In genomic region chrX:115522955-115523354, GRCh38 we compare ENCODE assay signal across 23 cellular contexts.
"Had no signal": no experiment of that assay in that cellular context is flagged by ENCODE, and none has a peak within 500 bp of the region (broad histone marks: within the 10 kb centered on the region; RNA-seq: fewer than 3 reads in every experiment).

No MANE protein-coding gene starts in this region.

- H3K9ac ChIP-seq: neural progenitor cell had no signal

- H3K36me3 ChIP-seq: left ventricle myocardium inferior, neural progenitor cell, neutrophil, right atrium auricular region, right lobe of liver, tibial nerve, uterus had no signal

- H3K4me1 ChIP-seq: left ventricle myocardium inferior, neural progenitor cell, right atrium auricular region, right lobe of liver, tibial nerve, uterus had no signal

- H3K4me3 ChIP-seq: left ventricle myocardium inferior, lung, neural progenitor cell, right atrium auricular region, right lobe of liver, smooth muscle cell, tibial nerve, uterus had no signal

- H3K4me2 ChIP-seq: neural progenitor cell, smooth muscle cell had no signal

- H3K9me3 ChIP-seq: left ventricle myocardium inferior, neutrophil, right atrium auricular region, right lobe of liver, tibial nerve, uterus had no signal

- DNase-seq: islet precursor cell; left ventricle myocardium inferior; mesendoderm; naive B cell; natural killer cell; nephron progenitor cell; occipital lobe; right lobe of liver; stimulated activated CD4-positive, alpha-beta T cell treated with anti-CD3 and anti-CD28 coated beads, Interleukin-1b, Interleukin-23, amount 100 ng/mL, for 48 hours; stimulated activated CD4-positive, alpha-beta T cell treated with anti-CD3 and anti-CD28 coated beads, Interleukin-2, amount 100 ng/mL, for 48 hours; stimulated activated CD4-positive, alpha-beta T cell treated with anti-CD3 and anti-CD28 coated beads, Interleukin-4, amount 100 ng/mL, for 4 hours; stimulated activated CD8-positive, alpha-beta memory T cell treated with anti-CD3 and anti-CD28 coated beads, Interleukin-4, amount 100 ng/mL, for 48 hours; stimulated activated naive CD4-positive, alpha-beta T cell treated with Interleukin-2 at 50 U/mL for 16 hours; stimulated activated naive CD8-positive, alpha-beta T cell treated with anti-CD3 and anti-CD28 coated beads, Interleukin-15, amount 100 ng/mL, for 72 hours; substantia nigra; uterus had no signal

- ATAC-seq: natural killer cell; right lobe of liver; stimulated activated memory B cell treated with anti-CD40 and anti-IgM and Interleukin-4, amounts not matched to agents 10 μg/mL and 1 μg/mL and 100 μg/mL, for 72 hours; stimulated activated naive CD8-positive, alpha-beta T cell treated with anti-CD3 and anti-CD28 coated beads, Interleukin-15, amount 100 ng/mL, for 72 hours had no signal

- H3K27ac ChIP-seq: left ventricle myocardium inferior, neural progenitor cell, neutrophil, right atrium auricular region, right lobe of liver, tibial nerve had no signal

- H2AFZ ChIP-seq: neural progenitor cell had no signal

- H3K27me3 ChIP-seq: neural progenitor cell, neutrophil, right atrium auricular region, right lobe of liver, uterus had no signal
